In genomic region chr5:137502632-137503031, GRCh38 we compare ENCODE assay signal across 32 cellular contexts.
"Had no signal": no experiment of that assay in that cellular context is flagged by ENCODE, and none has a peak within 500 bp of the region (broad histone marks: within the 10 kb centered on the region; RNA-seq: fewer than 3 reads in every experiment).

No MANE protein-coding gene starts in this region.

- H3K4me3 ChIP-seq: MG63 had no signal

- H3K27me3 ChIP-seq: MG63 had no signal

- DNase-seq: Karpas-422, MG63, MM.1S, NCI-H1048, NCI-H1092, NCI-H1092 treated with DMSO at 0.1 percent for 48 hours, NCI-H1105, NCI-H1105 treated with DMSO at 0.1 percent for 48 hours, NCI-H1417, NCI-H1417 treated with DMSO at 0.1 percent for 48 hours, NCI-H1436, NCI-H1436 treated with DMSO at 0.1 percent for 48 hours, NCI-H146, NCI-H1694, NCI-H1694 treated with DMSO at 0.1 percent for 48 hours, NCI-H187, NCI-H187 treated with DMSO at 0.1 percent for 48 hours, NCI-H1930, NCI-H2029, NCI-H2029 treated with DMSO at 0.1 percent for 48 hours, NCI-H2081, NCI-H2081 treated with DMSO at 0.1 percent for 48 hours, NCI-H2107, NCI-H2171, NCI-H2171 treated with DMSO at 0.1 percent for 48 hours, NCI-H2227 treated with DMSO at 0.1 percent for 48 hours, NCI-H226, NCI-H345, NCI-H446, NCI-H446 treated with DMSO at 0.1 percent for 48 hours, NCI-H510A, NCI-H510A treated with DMSO at 0.1 percent for 48 hours had no signal

- H3K9me3 ChIP-seq: MG63 had no signal
